In genomic region chr7:22109761-22110160, GRCh38 we compare ENCODE assay signal across 8 cellular contexts.
DNase-seq lines count a peak whose midpoint lies in the region; ATAC-seq and TF ChIP-seq lines count a peak whose summit lies in the region.

No MANE protein-coding gene starts in this region.

- no peak overlapping the region for H3K9ac ChIP-seq in adipocyte (ENCODE audit: low read length)

- H3K9me3 ChIP-seq in HEK293 (ENCODE audit: control insufficient read depth, insufficient read depth, low read depth, low read length) (no peaks in the 10 kb centered on the region), adipocyte (ENCODE audit: control insufficient read depth, low read length) (no peaks in the 10 kb centered on the region)

- no peaks in the 10 kb centered on the region for H3K4me1 ChIP-seq in HEK293 (ENCODE audit: control insufficient read depth, insufficient read depth, low read length)
- H3K4me1 ChIP-seq in adipocyte (ENCODE audit: control insufficient read depth, insufficient read depth, low read length) = no peaks in the 10 kb centered on the region

- no peaks in the 10 kb centered on the region for H3K36me3 ChIP-seq in HEK293 (ENCODE audit: control insufficient read depth in 2 of 2, insufficient read depth in 1 of 2, low read length in 2 of 2)
- H3K36me3 ChIP-seq in adipocyte (ENCODE audit: control insufficient read depth, insufficient read depth, low read length, severe bottlenecking) = no peaks in the 10 kb centered on the region

- ATAC-seq in HG02678 (IDR thresholded peaks at IDR 0.05; ENCODE audit: unreplicated experiment) (no peak), GM18867 (IDR thresholded peaks at IDR 0.05; ENCODE audit: unreplicated experiment) (no peak), HG02798 (IDR thresholded peaks at IDR 0.05; ENCODE audit: poor library complexity, unreplicated experiment) (no peak)

- CTCF ChIA-PET in HEK293 (lab: Yijun Ruan, JAX) = interaction anchor here (0.6 to 3.4 kb wide), 57 partner anchors 10 to 1074 kb away, joined by 3 to 48 read pairs (median 4); partner anchors contain the start of gene STEAP1B

- no peak for TF ChIP-seq CTCF in HEK293 (tag by site-specific recombination; IDR thresholded peaks at IDR 0.05)

- H3K27me3 ChIP-seq in adipocyte (replicated peaks; ENCODE audit: control insufficient read depth, insufficient read depth, low read length) (peaks cover 27% of the 10 kb centered on the region), layer of hippocampus (ENCODE audit: control insufficient read depth, insufficient read depth, low read length) (no peaks in the 10 kb centered on the region)

- H3K27ac ChIP-seq in HEK293 (ENCODE audit: extremely low read depth, low read depth, low read length) (no peak overlapping the region), layer of hippocampus (ENCODE audit: low read depth, low read length) (peak overlapping the region; percentile 100)

- POLR2A ChIA-PET in HEK293 (lab: Yijun Ruan, JAX) = no interaction called here

- no peak overlapping the region for H3K4me3 ChIP-seq in HEK293 (ENCODE audit: low read depth, low read length)
- no peak overlapping the region for H3K4me3 ChIP-seq in adipocyte (ENCODE audit: low read length)

- DNase-seq in COLO829 (ENCODE audit: low spot score) (peak; percentile 35), adipocyte (ENCODE audit: low read depth) (peak; percentile 32), NOMO-1 treated with DMSO at 0.1 percent for 48 hours (lab: John Stamatoyannopoulos, UW; ENCODE audit: unreplicated experiment) (no peak)

TF ChIP-seq in HEK293, 187 proteins besides CTCF, POLR2A, EP300 and RAD21:
- TF ChIP-seq ZNF184 (tag by site-specific recombination; IDR thresholded peaks at IDR 0.05) (no peak), ZNF600 (tag by site-specific recombination; IDR thresholded peaks at IDR 0.05) (0 out of 2 replicates have a peak, but pooled peaks have one; percentile 14), ZNF645 (tag by site-specific recombination; IDR thresholded peaks at IDR 0.05) (no peak), ZNF426 (tag by site-specific recombination; IDR thresholded peaks at IDR 0.05) (no peak), ZNF580 (tag by site-specific recombination; IDR thresholded peaks at IDR 0.05) (no peak)
